Comparison of ENCODE assay signal across 1 cellular context in genomic region chr11:75796091-75796435, GRCh38.
TF ChIP-seq lines count a peak whose summit lies in the region.

No MANE protein-coding gene starts in this region.

TF ChIP-seq in IMR-90, 13 proteins besides CTCF, POLR2A, EP300 and RAD21:
- TF ChIP-seq MAFK (IDR thresholded peaks at IDR 0.05; ENCODE audit: low read depth, low read length) (no peak), MAZ (IDR thresholded peaks at IDR 0.05; ENCODE audit: borderline replicate concordance, low read depth, low read length) (no peak), CEBPB (IDR thresholded peaks at IDR 0.05; ENCODE audit: low read depth, low read length) (no peak), RFX5 (IDR thresholded peaks at IDR 0.05; ENCODE audit: low read depth, low read length) (no peak), FOS (IDR thresholded peaks at IDR 0.05; ENCODE audit: low read depth, low read length) (no peak), SMC3 (IDR thresholded peaks at IDR 0.05; ENCODE audit: low read depth, low read length) (no peak), ELK1 (IDR thresholded peaks at IDR 0.05; ENCODE audit: borderline replicate concordance, low read depth, low read length) (no peak), CHD1 (IDR thresholded peaks at IDR 0.05; ENCODE audit: low read depth, low read length) (no peak), NFE2L2 (IDR thresholded peaks at IDR 0.05; ENCODE audit: low read depth, low read length) (no peak), RCOR1 (IDR thresholded peaks at IDR 0.05; ENCODE audit: insufficient replicate concordance, low read length) (no peak), MXI1 (IDR thresholded peaks at IDR 0.05; ENCODE audit: borderline replicate concordance, low read depth, low read length) (no peak), USF2 (IDR thresholded peaks at IDR 0.05; ENCODE audit: low read depth, low read length) (no peak), BHLHE40 (IDR thresholded peaks at IDR 0.05; ENCODE audit: low read depth, low read length) (no peak)
